In the genomic region with DNA sequence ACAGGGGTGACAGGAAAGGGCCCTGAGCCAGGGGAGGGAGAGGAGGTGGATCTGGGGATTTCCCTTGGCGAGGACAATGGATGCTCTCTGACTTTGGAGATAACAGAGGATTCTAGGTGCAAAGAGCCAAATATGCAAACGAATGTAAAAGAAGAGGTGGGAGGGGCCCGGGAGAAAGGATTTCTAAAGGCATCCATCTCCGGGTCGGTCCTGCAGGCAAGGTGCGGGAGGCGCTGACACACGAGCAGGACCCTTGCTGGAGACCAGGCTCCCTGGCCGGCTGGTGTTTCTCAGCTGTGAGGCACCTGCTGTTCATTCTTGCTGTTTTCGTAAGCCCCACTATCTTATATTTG, we compare ENCODE assay signal across 16 cellular contexts.
"Had no signal": no experiment of that assay in that cellular context is flagged by ENCODE, and none has a peak within 500 bp of the region (broad histone marks: within the 10 kb centered on the region; RNA-seq: fewer than 3 reads in every experiment).

No MANE protein-coding gene starts in this region.

- H3K27me3 Mint-ChIP-seq: activated CD8-positive, alpha-beta T cell treated with anti-CD3 and anti-CD28 coated beads for 36 hours had no signal

- H3K9me3 Mint-ChIP-seq: activated CD8-positive, alpha-beta T cell treated with anti-CD3 and anti-CD28 coated beads for 36 hours; T-helper 1 cell treated with Interleukin-12 subunit alpha and Interleukin-12 subunit beta and Interleukin-4 antibody, amounts not matched to agents 30 μg/mL and 1 μg/mL, for 36 hours had no signal

- DNase-seq: activated CD4-positive, alpha-beta T cell treated with anti-CD3 and anti-CD28 coated beads for 4 hours; activated CD8-positive, alpha-beta memory T cell treated with anti-CD3 and anti-CD28 coated beads, Interleukin-2, amount 50 U/mL, for 4 hours; activated CD8-positive, alpha-beta T cell treated with anti-CD3 and anti-CD28 coated beads for 36 hours; activated naive CD4-positive, alpha-beta T cell treated with anti-CD3 and anti-CD28 coated beads, Interleukin-2, amount 50 U/mL, for 16 hours; central memory CD4-positive, alpha-beta T cell; Karpas-422; MM.1S; NCI-H1105; NCI-H1436; NCI-H1694 treated with DMSO at 0.1 percent for 48 hours; NCI-H345; PC-3; SHP77 treated with DMSO at 0.1 percent for 48 hours had no signal

- ATAC-seq: activated CD4-positive, CD25-positive, alpha-beta regulatory T cell treated with anti-CD3 and anti-CD28 coated beads, Interleukin-2, amount 50 U/mL, for 24 hours; activated CD8-positive, alpha-beta T cell treated with anti-CD3 and anti-CD28 coated beads for 36 hours; PC-3 had no signal

- H3K4me3 Mint-ChIP-seq: activated CD8-positive, alpha-beta T cell treated with anti-CD3 and anti-CD28 coated beads for 36 hours; T-helper 1 cell treated with Interleukin-12 subunit alpha and Interleukin-12 subunit beta and Interleukin-4 antibody, amounts not matched to agents 30 μg/mL and 1 μg/mL, for 36 hours had no signal

- H3K27ac Mint-ChIP-seq: activated CD8-positive, alpha-beta T cell treated with anti-CD3 and anti-CD28 coated beads for 36 hours; T-helper 1 cell treated with Interleukin-12 subunit alpha and Interleukin-12 subunit beta and Interleukin-4 antibody, amounts not matched to agents 30 μg/mL and 1 μg/mL, for 36 hours had no signal

- FAIRE-seq: bronchial epithelial cell had no signal
